Comparison of ENCODE assay signal across 11 cellular contexts in the genomic region with DNA sequence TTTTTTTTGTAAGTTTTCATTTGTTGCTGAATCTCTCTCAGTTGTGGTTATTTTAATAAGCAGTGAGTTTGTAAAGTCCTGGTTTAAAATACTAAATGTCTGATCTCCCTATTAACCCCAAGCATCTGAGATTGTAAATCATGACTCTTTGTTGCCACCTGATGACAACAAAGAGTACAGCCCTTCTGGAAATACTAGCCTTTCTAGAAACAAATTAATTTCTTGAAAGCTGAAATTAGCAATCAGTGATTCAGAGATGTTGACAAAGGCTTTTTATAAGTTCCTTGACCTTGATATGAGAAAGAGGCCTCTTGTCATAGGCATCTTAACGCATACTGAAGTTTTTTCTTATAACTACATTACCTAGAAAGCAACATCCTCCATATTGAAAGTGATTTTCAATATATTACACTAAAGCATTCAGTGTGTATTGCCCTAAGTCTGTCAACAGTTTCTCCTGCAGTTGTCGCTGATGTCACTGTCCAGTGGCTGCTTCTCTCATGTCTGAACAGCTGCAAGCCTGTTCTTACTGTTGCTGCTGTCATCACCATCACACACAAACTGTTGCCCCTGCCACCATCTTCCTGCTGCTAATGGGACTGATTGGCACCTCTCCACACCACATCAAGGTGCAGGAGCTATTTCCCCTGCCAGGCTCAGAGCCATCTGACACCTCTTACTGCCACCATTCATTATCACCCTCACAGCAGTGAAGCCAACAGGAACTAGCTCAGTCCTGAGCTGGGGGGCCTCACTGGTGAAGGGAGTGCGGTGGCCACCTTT.
DNase-seq lines count a peak whose midpoint lies in the region; ATAC-seq, FAIRE-seq and TF ChIP-seq lines count a peak whose summit lies in the region.
"Had no signal": no experiment of that assay in that cellular context is flagged by ENCODE, and none has a peak within 500 bp of the region (broad histone marks: within the 10 kb centered on the region; RNA-seq: fewer than 3 reads in every experiment).

No MANE protein-coding gene starts in this region.

- H3K27me3 ChIP-seq in colonic mucosa, result no peaks in the 10 kb centered on the region
- H3K27me3 ChIP-seq: brain microvascular endothelial cell had no signal

- H3K9me3 ChIP-seq in KOPT-K1 (ENCODE audit: insufficient read depth, low read length, poor library complexity, severe bottlenecking) (peaks cover 15% of the 10 kb centered on the region), colonic mucosa (no peaks in the 10 kb centered on the region)

- H3K27ac ChIP-seq in KOPT-K1 (ENCODE audit: low read depth, low read length, poor library complexity, severe bottlenecking) (peak overlapping the region; percentile 67), colonic mucosa (no peak overlapping the region)
- H3K27ac ChIP-seq: brain microvascular endothelial cell had no signal

- H3K9ac ChIP-seq in colonic mucosa (ENCODE audit: low read depth in 2 of 2, low read length in 2 of 2), result no peak overlapping the region

- ATAC-seq in left cardiac atrium, result peak; percentile 94 to 96
- ATAC-seq: activated CD8-positive, alpha-beta memory T cell treated with anti-CD3 and anti-CD28 coated beads, Interleukin-2, amount 10 ng/mL, durations not matched to agents 7 days and 5 days had no signal

- FAIRE-seq in D721Med (lab: Jason Lieb, UNC), result no peak
- FAIRE-seq in frontal cortex (lab: Jason Lieb, UNC), result no peak
- FAIRE-seq: kidney had no signal

- no peaks in the 10 kb centered on the region for H3K36me3 ChIP-seq in KOPT-K1 (ENCODE audit: insufficient read depth, low read length)
- no peaks in the 10 kb centered on the region for H3K36me3 ChIP-seq in colonic mucosa
- H3K36me3 ChIP-seq: brain microvascular endothelial cell had no signal

- in situ Hi-C loops in SK-MEL-5 (cut with HindIII; ENCODE audit: low pct_unique_long_range_greater_than_20kb, low sequenced_read_pairs), result no loop called here

- H3K4me3 ChIP-seq in colonic mucosa, result no peak overlapping the region

- H3K4me1 ChIP-seq in colonic mucosa, result no peaks in the 10 kb centered on the region

- intact Hi-C loops in left cardiac atrium (cut with DNase I), result no loop called here
- intact Hi-C loops in colonic mucosa (cut with DNase I), result no loop called here

- TF ChIP-seq CTCF in D721Med (IDR thresholded peaks at IDR 0.05; ENCODE audit: insufficient read depth, missing control alignments) (peak; percentile 14), colonic mucosa (IDR thresholded peaks at IDR 0.05) (no peak)

- no peak for DNase-seq in D721Med (ENCODE audit: insufficient read length, low spot score)
- DNase-seq in SK-MEL-5 (ENCODE audit: low read depth, low spot score), result peak; percentile 40
- peak; percentile 46 for DNase-seq in left cardiac atrium
- DNase-seq in colonic mucosa, result no peak
- DNase-seq in NCI-H345 (lab: John Stamatoyannopoulos, UW), result no peak
- DNase-seq in frontal cortex (ENCODE audit: low spot score in 2 of 2), result no peak
- no peak for DNase-seq in cerebellar cortex (ENCODE audit: low spot score)
- DNase-seq: activated CD8-positive, alpha-beta memory T cell treated with anti-CD3 and anti-CD28 coated beads, Interleukin-2, amount 10 ng/mL, durations not matched to agents 7 days and 5 days; brain microvascular endothelial cell; kidney had no signal

Comparison
In these comparisons a context has a peak if more than half of its experiments do, and no peak if none do; other contexts are left out.
1. DNase-seq: peak in SK-MEL-5 (single experiment) and left cardiac atrium (single experiment); none in D721Med (single experiment), colonic mucosa (single experiment), NCI-H345 (single experiment), frontal cortex (0 of 2) and cerebellar cortex (single experiment).